In genomic region chr7:73582664-73583202, GRCh38 we compare ENCODE assay signal across 20 cellular contexts. TPM values are rescaled to one million over a fixed set of nuclear protein-coding genes. Genes with fewer than 3 reads are reported as not detected.
"Had no signal": no experiment of that assay in that cellular context is flagged by ENCODE, and none has a peak within 500 bp of the region (broad histone marks: within the 10 kb centered on the region; RNA-seq: fewer than 3 reads in every experiment).

No MANE protein-coding gene starts in this region.

- H3K4me3 ChIP-seq: hepatocyte, lung, neural progenitor cell, testis had no signal

- H3K4me1 ChIP-seq: testis had no signal

- DNase-seq: activated CD4-positive, alpha-beta T cell treated with anti-CD3 and anti-CD28 coated beads, Interleukin-2, amount 50 U/mL, for 1 hour; activated CD8-positive, alpha-beta T cell treated with anti-CD3 and anti-CD28 coated beads, Interleukin-2, amount 10 ng/mL, durations not matched to agents 7 days and 5 days; activated gamma-delta T cell treated with Interleukin-2 at 50 U/mL for 16 hours; effector memory CD4-positive, alpha-beta T cell; glutamatergic neuron; immature natural killer cell; naive thymus-derived CD4-positive, alpha-beta T cell; retina; stimulated activated CD4-positive, alpha-beta T cell treated with anti-CD3 and anti-CD28 coated beads, Interleukin-4, amount 100 ng/mL, for 1 hour; stimulated activated naive CD4-positive, alpha-beta T cell; testis had no signal

- H3K27me3 ChIP-seq: hepatocyte, testis had no signal

- H3K36me3 ChIP-seq: neural progenitor cell had no signal

- H3K4me2 ChIP-seq: hepatocyte, neural progenitor cell had no signal

- H3K9ac ChIP-seq: neural progenitor cell had no signal

- H2AFZ ChIP-seq: hepatocyte, neural progenitor cell had no signal

- FAIRE-seq: frontal cortex had no signal

- H3K9me3 ChIP-seq: testis had no signal

- ATAC-seq: activated CD4-positive, CD25-positive, alpha-beta regulatory T cell treated with anti-CD3 and anti-CD28 coated beads, Interleukin-2, amount 50 U/mL, for 24 hours; activated CD8-positive, alpha-beta T cell treated with anti-CD3 and anti-CD28 coated beads, Interleukin-2, amount 10 ng/mL, durations not matched to agents 7 days and 5 days; esophagus mucosa; left lobe of liver had no signal

- H3K27ac ChIP-seq: hepatocyte, neural progenitor cell, testis had no signal

RNA-seq across cellular contexts. Expression of gene MLXIPL, which starts 41.6 kb away (rescaled TPM):
- total RNA-seq: activated CD8-positive, alpha-beta T cell treated with anti-CD3 and anti-CD28 coated beads, Interleukin-2, amount 10 ng/mL, durations not matched to agents 7 days and 5 days; activated T-helper 1 cell treated with anti-CD3 and anti-CD28 coated beads, Interleukin-12 subunit alpha, Interleukin-12 subunit beta, Interleukin-2, Interleukin-4 antibody, amounts not matched to agents 30 ng/mL and 10 ng/mL and 1 ng/mL, durations not matched to agents 14 hours and 24 hours and 36 hours; dermis microvascular lymphatic vessel endothelial cell; frontal cortex; naive thymus-derived CD4-positive, alpha-beta T cell had no signal
- polyA plus RNA-seq: immature natural killer cell; naive thymus-derived CD4-positive, alpha-beta T cell had no signal
